Comparison of ENCODE assay signal across 8 cellular contexts in genomic region chr19:34773555-34773864, GRCh38. TPM values are rescaled to one million over a fixed set of nuclear protein-coding genes. Genes with fewer than 3 reads are reported as not detected.
A peak's percentile ranks its signal among the peaks of the same experiment; 100 is the strongest.
DNase-seq lines count a peak whose midpoint lies in the region; ATAC-seq and TF ChIP-seq lines count a peak whose summit lies in the region.

No MANE protein-coding gene starts in this region.

- no peak overlapping the region for H3K4ac ChIP-seq in IMR-90 (ENCODE audit: low read depth, low read length)

- H4K20me1 ChIP-seq in IMR-90 (ENCODE audit: insufficient read depth, low read length): no peaks in the 10 kb centered on the region

- H3K4me3 ChIP-seq in AG04450 (ENCODE audit: low read depth, low read length) (peak overlapping the region; percentile 89), IMR-90 (ENCODE audit: insufficient read depth, low read depth, low read length) (no peak overlapping the region), colonic mucosa (peak overlapping the region; percentile 91), body of pancreas (peak overlapping the region in 1 of 2 donors; percentile 42)

- peaks cover 14 to 19% of the 10 kb centered on the region in 2 experiments for H3K79me1 ChIP-seq in IMR-90 (ENCODE audit: low read depth in 1 of 2, low read length in 2 of 2)

- H3K27me3 ChIP-seq in AG04450 (ENCODE audit: control insufficient read depth, insufficient read depth, low read length) (no peaks in the 10 kb centered on the region), IMR-90 (ENCODE audit: control insufficient read depth, insufficient read depth, low read length) (no peaks in the 10 kb centered on the region), colonic mucosa (no peaks in the 10 kb centered on the region), body of pancreas (no peaks in the 10 kb centered on the region)

- H2AFZ ChIP-seq in IMR-90 (replicated peaks; ENCODE audit: low read length, poor library complexity): peak overlapping the region; percentile 97

- no peak overlapping the region for H2BK15ac ChIP-seq in IMR-90 (ENCODE audit: low read depth, low read length)

- CTCF ChIA-PET in AG04450 (lab: Charles Lee) (no interaction called here), IMR-90 (lab: Yijun Ruan, JAX) (no interaction called here)

- no peak overlapping the region for H3K4me2 ChIP-seq in IMR-90 (ENCODE audit: low read depth, low read length)

- no peak overlapping the region for H2AK9ac ChIP-seq in IMR-90 (replicated peaks; ENCODE audit: low read depth, low read length, poor library complexity)

- H3K4me1 Mint-ChIP-seq in nephron: peaks cover 17% of the 10 kb centered on the region

- H3K9me3 ChIP-seq in AG04450 (ENCODE audit: control insufficient read depth, insufficient read depth, low read length): peaks cover 10% of the 10 kb centered on the region
- H3K9me3 ChIP-seq in IMR-90 (ENCODE audit: control insufficient read depth, insufficient read depth, low read length): no peaks in the 10 kb centered on the region; the same call in 1 of the 2 replicates
- no peaks in the 10 kb centered on the region for H3K9me3 ChIP-seq in colonic mucosa
- H3K9me3 ChIP-seq in body of pancreas: no peaks in the 10 kb centered on the region

- H4K5ac ChIP-seq in IMR-90 (ENCODE audit: low read depth, low read length): no peak overlapping the region; the same call in 1 of the 2 replicates

- H3K4me3 Mint-ChIP-seq in nephron: peak overlapping the region; percentile 96 to 99 (median 98)

- dilution Hi-C loops in IMR-90 (cut with HindIII; ENCODE audit: low sequenced_read_pairs, unreplicated experiment): no loop called here

- H4K91ac ChIP-seq in IMR-90 (ENCODE audit: insufficient read depth, low read depth, low read length): no peak overlapping the region

- no peak for TF ChIP-seq POLR2A in IMR-90 (IDR thresholded peaks at IDR 0.05; ENCODE audit: low read depth, low read length)
- TF ChIP-seq POLR2A in body of pancreas (IDR thresholded peaks at IDR 0.05): no peak

- no CpG with 5 or more reads among the region's 2 CpGs for WGBS in IMR-90 (ENCODE audit: extremely low coverage in 2 of 2, insufficient read length in 1 of 2), 2 experiments
- WGBS in body of pancreas, 2 donors: 70 to 71% methylated on average over 2 of the region's 2 CpGs

- H3K27ac ChIP-seq in AG04450 (ENCODE audit: low read depth, low read length): no peak overlapping the region
- H3K27ac ChIP-seq in IMR-90 (ENCODE audit: insufficient read depth, low read length): no peak overlapping the region
- H3K27ac ChIP-seq in colonic mucosa: no peak overlapping the region
- H3K27ac ChIP-seq in body of pancreas: no peak overlapping the region

- intact Hi-C loops in IMR-90 (cut with micrococcal nuclease) (loop anchor here (5.0 kb wide), 1 partner anchor 154 kb away; the partner anchor contains the start of gene ZNF30), colonic mucosa (cut with DNase I) (loop anchor here (2.0 to 5.0 kb wide), 2 partner anchors 39 to 96 kb away; partner anchors contain the start of genes SCGB2B2, ZNF181 and ZNF302), body of pancreas (cut with DNase I) (no loop called here)

- DNase-seq in AG04450 (ENCODE audit: low read depth, low spot score) (no peak), IMR-90 (no peak), colonic mucosa (no peak), body of pancreas (no peak), NCI-H2029 treated with DMSO at 0.1 percent for 48 hours (lab: John Stamatoyannopoulos, UW) (no peak)
- no peak for DNase-seq in stimulated activated CD4-positive, alpha-beta T cell treated with anti-CD3 and anti-CD28 coated beads, Interleukin-2, amount 100 ng/mL, for 48 hours

- peaks cover 14% of the 10 kb centered on the region for H3K36me3 ChIP-seq in IMR-90 (ENCODE audit: control insufficient read depth, insufficient read depth, low read length)
- no peaks in the 10 kb centered on the region for H3K36me3 ChIP-seq in colonic mucosa
- H3K36me3 ChIP-seq in body of pancreas (replicated peaks in 1 of 2; ENCODE audit: insufficient read depth in 1 of 2, low read depth in 2 of 2): peaks cover 0 to 2% of the 10 kb centered on the region in 2 donors

- TF ChIP-seq CTCF in AG04450 (IDR thresholded peaks at IDR 0.05; ENCODE audit: low read depth, low read length): no peak
- TF ChIP-seq CTCF in IMR-90 (conservative IDR thresholded peaks at IDR 0.05; ENCODE audit: low read depth, low read length): no peak
- TF ChIP-seq CTCF in colonic mucosa (IDR thresholded peaks at IDR 0.05): no peak
- no peak for TF ChIP-seq CTCF in nephron (IDR thresholded peaks at IDR 0.05; ENCODE audit: unreplicated experiment in 3 of 3)
- no peak for TF ChIP-seq CTCF in body of pancreas (IDR thresholded peaks at IDR 0.05)

- H2AK5ac ChIP-seq in IMR-90 (ENCODE audit: low read depth, low read length): no peak overlapping the region

- H2BK20ac ChIP-seq in IMR-90 (ENCODE audit: low read depth, low read length): no peak overlapping the region

- H3K56ac ChIP-seq in IMR-90 (ENCODE audit: extremely low read depth, insufficient read depth, low read length): no peak overlapping the region

- no peak overlapping the region for H3K14ac ChIP-seq in IMR-90 (replicated peaks; ENCODE audit: low read depth, low read length)

- H2BK120ac ChIP-seq in IMR-90 (ENCODE audit: low read depth, low read length): no peak overlapping the region

- in situ Hi-C loops in IMR-90 (cut with MboI; ENCODE audit: low sequenced_read_pairs): no loop called here

- H3K9ac ChIP-seq in IMR-90 (ENCODE audit: low read depth, low read length): no peak overlapping the region
- H3K9ac ChIP-seq in colonic mucosa (ENCODE audit: low read depth in 2 of 2, low read length in 2 of 2): no peak overlapping the region

- ATAC-seq in IMR-90 (ENCODE audit: low read depth) (no peak), HG02840 (IDR thresholded peaks at IDR 0.05; ENCODE audit: low FRiP score, unreplicated experiment) (no peak), body of pancreas (no peak)

- H3K36me3 Mint-ChIP-seq in nephron (ENCODE audit: low read depth): peaks cover 39% of the 10 kb centered on the region

- peak overlapping the region in 1 of 3 experiments; percentile 82 for H3K27ac Mint-ChIP-seq in nephron

- peaks cover 13% of the 10 kb centered on the region for H3K9me3 Mint-ChIP-seq in nephron

- no peak overlapping the region for H3K18ac ChIP-seq in IMR-90 (ENCODE audit: low read depth, low read length)

- no peaks in the 10 kb centered on the region; the same call in 1 of the 2 replicates for H3K9me1 ChIP-seq in IMR-90 (ENCODE audit: insufficient read depth, low read length)

- no TSS peak for BruUV-seq in IMR-90 (replicated peaks; lab: Mats Ljungman, UMichigan)

- TF ChIP-seq RAD21 in IMR-90 (IDR thresholded peaks at IDR 0.05; ENCODE audit: low read length): no peak

- H3K4me1 ChIP-seq in IMR-90 (ENCODE audit: control insufficient read depth, insufficient read depth, low read length) (no peaks in the 10 kb centered on the region; the same call in 1 of the 2 replicates), colonic mucosa (no peaks in the 10 kb centered on the region), body of pancreas (peaks cover 14% of the 10 kb centered on the region)

- no peak overlapping the region for H3K23ac ChIP-seq in IMR-90 (ENCODE audit: low read depth, low read length)

- peak overlapping the region; percentile 0 to 94; a peak in 2 of 4 replicates for H4K8ac ChIP-seq in IMR-90 (ENCODE audit: low read depth in 2 of 2, low read length in 2 of 2)

- POLR2A ChIA-PET in AG04450 (lab: Yijun Ruan, JAX): no interaction called here
- POLR2A ChIA-PET in IMR-90 (lab: Charles Lee; ENCODE audit: unreplicated experiment): no interaction called here

- H3K27me3 Mint-ChIP-seq in nephron (ENCODE audit: low read depth): peaks cover 6% of the 10 kb centered on the region

- H2BK5ac ChIP-seq in IMR-90 (ENCODE audit: low read depth, low read length, poor library complexity, severe bottlenecking): no peak overlapping the region

TF ChIP-seq in IMR-90, 13 proteins besides CTCF, POLR2A, EP300 and RAD21:
- no peak for TF ChIP-seq ELK1 (IDR thresholded peaks at IDR 0.05; ENCODE audit: borderline replicate concordance, low read depth, low read length)
- no peak for TF ChIP-seq RFX5 (IDR thresholded peaks at IDR 0.05; ENCODE audit: low read depth, low read length)
- TF ChIP-seq MAZ (IDR thresholded peaks at IDR 0.05; ENCODE audit: borderline replicate concordance, low read depth, low read length): no peak
- TF ChIP-seq FOS (IDR thresholded peaks at IDR 0.05; ENCODE audit: low read depth, low read length): no peak
- TF ChIP-seq SMC3 (IDR thresholded peaks at IDR 0.05; ENCODE audit: low read depth, low read length): no peak
- TF ChIP-seq CHD1 (IDR thresholded peaks at IDR 0.05; ENCODE audit: low read depth, low read length): no peak
- TF ChIP-seq RCOR1 (IDR thresholded peaks at IDR 0.05; ENCODE audit: insufficient replicate concordance, low read length): no peak

RNA-seq across cellular contexts. Expression of gene ZNF599, which starts 0.5 kb away (rescaled TPM):
- polyA plus RNA-seq in AG04450 (2011; rRNA removed) (8.6 and 9.1 TPM in 2 replicates), IMR-90 (2012; rRNA removed) (5.9 and 6.5 TPM in 2 replicates)
- polyA minus RNA-seq in AG04450 (2011; rRNA and poly(A)+ RNA removed): 5.4 and 6.4 TPM in 2 replicates
- total RNA-seq in IMR-90 (2012; rRNA removed) (3.4 and 4.2 TPM in 2 replicates), colonic mucosa (1 to 10 TPM; 3.0 to 3.5 TPM), body of pancreas (1 to 10 TPM; 5.3 to 5.7 TPM)
- polyA plus RNA-seq in IMR-90 (2012; cell fraction: cytosol; rRNA removed): 8.1 and 8.5 TPM in 2 replicates
- 8.8 and 8.9 TPM in 2 replicates for polyA plus RNA-seq in IMR-90 (2012; cell fraction: nucleus; rRNA removed; ENCODE audit: low replicate concordance)

RNA-seq across cellular contexts. Expression of gene ZNF181, which starts 39.5 kb away (rescaled TPM):
- polyA plus RNA-seq in AG04450 (2011; rRNA removed): 5.0 and 9.3 TPM in 2 replicates
- polyA minus RNA-seq in AG04450 (2011; rRNA and poly(A)+ RNA removed): 4.1 and 7.2 TPM in 2 replicates
- total RNA-seq in IMR-90 (2012; rRNA removed): 7.5 and 11.1 TPM in 2 replicates
- polyA plus RNA-seq in IMR-90 (2012; rRNA removed): 2.7 and 3.8 TPM in 2 replicates
- 2.5 and 12.3 TPM in 2 replicates for polyA plus RNA-seq in IMR-90 (2012; cell fraction: cytosol; rRNA removed)
- polyA plus RNA-seq in IMR-90 (2012; cell fraction: nucleus; rRNA removed; ENCODE audit: low replicate concordance): 3.4 and 9.4 TPM in 2 replicates
- 1 to 10 TPM; 6.2 to 7.2 TPM for total RNA-seq in colonic mucosa
- 10 to 100 TPM; 11.9 to 38.6 TPM for total RNA-seq in body of pancreas
